ENCODE assay signal across 8 cellular contexts in genomic region chr12:64696065-64696741, GRCh38.
DNase-seq lines count a peak whose midpoint lies in the region; ATAC-seq and TF ChIP-seq lines count a peak whose summit lies in the region.

No MANE protein-coding gene starts in this region.

- peaks cover 0 to 1% of the 10 kb centered on the region in 2 donors for H3K9me3 ChIP-seq in neuronal stem cell (replicated peaks in 1 of 2; ENCODE audit: control insufficient read depth in 2 of 2, insufficient read depth in 1 of 2, low read depth in 1 of 2, low read length in 2 of 2)

- TF ChIP-seq CTCF in dorsolateral prefrontal cortex (IDR thresholded peaks at IDR 0.05 in 54 of 56, conservative IDR thresholded peaks at IDR 0.05 in 2 of 56; ENCODE audit: low read depth in 1 of 56, partially characterized antibody in 56 of 56), result peak in 55 of 56 donors; percentile 27 to 74 (median 49)

- WGBS in neuronal stem cell (ENCODE audit: extremely low coverage in 2 of 2, insufficient read length in 2 of 2, insufficient replicate concordance in 1 of 2), 2 donors, result no CpG with 5 or more reads among the region's 1 CpG

- no peak overlapping the region for H3K18ac ChIP-seq in neuronal stem cell (ENCODE audit: low read length)

- H3K4me1 ChIP-seq in neuronal stem cell (ENCODE audit: control insufficient read depth in 2 of 2, insufficient read depth in 1 of 2, low read depth in 1 of 2, low read length in 2 of 2), result peaks cover 19 to 24% of the 10 kb centered on the region in 2 donors

- H3K27ac ChIP-seq in dorsolateral prefrontal cortex (peak overlapping the region in 1 of 59 donors; percentile 21), neuronal stem cell (replicated peaks; ENCODE audit: low read length) (no peak overlapping the region)

- H3K14ac ChIP-seq in neuronal stem cell (ENCODE audit: low read length), result no peak overlapping the region

- H3K27me3 ChIP-seq in dorsolateral prefrontal cortex, result no peaks in the 10 kb centered on the region
- H3K27me3 ChIP-seq in neuronal stem cell (ENCODE audit: control insufficient read depth in 3 of 3, insufficient read depth in 3 of 3, low read depth in 1 of 3, low read length in 3 of 3), result no peaks in the 10 kb centered on the region

- intact Hi-C loops in dorsolateral prefrontal cortex (cut with DNase I), result loop anchor here (2.0 to 10.0 kb wide), 3 partner anchors 81 to 869 kb away; partner anchors contain the start of gene RASSF3 (in 1 of the 2)

- no peak overlapping the region for H2BK15ac ChIP-seq in neuronal stem cell (ENCODE audit: low read length)

- H3K36me3 ChIP-seq in neuronal stem cell (replicated peaks in 1 of 2; ENCODE audit: control insufficient read depth in 2 of 2, insufficient read depth in 2 of 2, low read length in 2 of 2), result peaks cover 5 to 20% of the 10 kb centered on the region in 2 donors

- DNase-seq in NCI-H2081 (lab: John Stamatoyannopoulos, UW), result peak; percentile 18 to 48
- no peak for DNase-seq in NCI-H2081 treated with DMSO at 0.1 percent for 48 hours (lab: John Stamatoyannopoulos, UW)
- DNase-seq in NCI-H2196 (lab: John Stamatoyannopoulos, UW; ENCODE audit: unreplicated experiment), result peak; percentile 53
- no peak for DNase-seq in dorsolateral prefrontal cortex
- DNase-seq in neuronal stem cell (ENCODE audit: low spot score), result peak; percentile 18
- no peak for DNase-seq in activated CD8-positive, alpha-beta memory T cell treated with anti-CD3 and anti-CD28 coated beads, Interleukin-2, amount 50 U/mL, for 48 hours
- no peak for DNase-seq in NCI-H187 treated with DMSO at 0.1 percent for 48 hours (lab: John Stamatoyannopoulos, UW)

- H2AFZ ChIP-seq in neuronal stem cell (ENCODE audit: low read length), result no peak overlapping the region

- H3K4me3 ChIP-seq in dorsolateral prefrontal cortex (no peak overlapping the region), neuronal stem cell (ENCODE audit: low read length in 2 of 2) (no peak overlapping the region)

- no peak overlapping the region for H2BK5ac ChIP-seq in neuronal stem cell (ENCODE audit: low read length)

- no peak overlapping the region for H4K91ac ChIP-seq in neuronal stem cell (ENCODE audit: low read depth, low read length, poor library complexity)

- H4K8ac ChIP-seq in neuronal stem cell (ENCODE audit: low read depth, low read length), result no peak overlapping the region

- no peak for ATAC-seq in GM21619 (IDR thresholded peaks at IDR 0.05; ENCODE audit: unreplicated experiment)

- H3K4ac ChIP-seq in neuronal stem cell (ENCODE audit: low read length), result no peak overlapping the region

- no peak overlapping the region for H2BK12ac ChIP-seq in neuronal stem cell (ENCODE audit: low read length)

- no peak overlapping the region for H3K23ac ChIP-seq in neuronal stem cell (ENCODE audit: low read depth, low read length, poor library complexity)

- no peak overlapping the region for H2AK5ac ChIP-seq in neuronal stem cell (ENCODE audit: low read depth, low read length)

- H3K9ac ChIP-seq in neuronal stem cell (ENCODE audit: low read depth, low read length, poor library complexity), result no peak overlapping the region

- no peak overlapping the region for H2BK120ac ChIP-seq in neuronal stem cell (ENCODE audit: low read depth, low read length)

- H3K4me2 ChIP-seq in neuronal stem cell (ENCODE audit: insufficient read depth, low read length, poor library complexity, severe bottlenecking), result no peak overlapping the region

- no peaks in the 10 kb centered on the region for H3K79me1 ChIP-seq in neuronal stem cell (ENCODE audit: low read depth, low read length)

Comparison
In these comparisons a context has a peak if more than half of its experiments do, and no peak if none do; other contexts are left out.
1. DNase-seq: peak in NCI-H2081 (2 of 2), NCI-H2196 (single experiment) and neuronal stem cell (single experiment); none in NCI-H2081 treated with DMSO at 0.1 percent for 48 hours (single experiment), dorsolateral prefrontal cortex (0 of 10), activated CD8-positive, alpha-beta memory T cell treated with anti-CD3 and anti-CD28 coated beads, Interleukin-2, amount 50 U/mL, for 48 hours (single experiment) and NCI-H187 treated with DMSO at 0.1 percent for 48 hours (single experiment).